14 cellular contexts compared by ENCODE assay signal in the genomic region with DNA sequence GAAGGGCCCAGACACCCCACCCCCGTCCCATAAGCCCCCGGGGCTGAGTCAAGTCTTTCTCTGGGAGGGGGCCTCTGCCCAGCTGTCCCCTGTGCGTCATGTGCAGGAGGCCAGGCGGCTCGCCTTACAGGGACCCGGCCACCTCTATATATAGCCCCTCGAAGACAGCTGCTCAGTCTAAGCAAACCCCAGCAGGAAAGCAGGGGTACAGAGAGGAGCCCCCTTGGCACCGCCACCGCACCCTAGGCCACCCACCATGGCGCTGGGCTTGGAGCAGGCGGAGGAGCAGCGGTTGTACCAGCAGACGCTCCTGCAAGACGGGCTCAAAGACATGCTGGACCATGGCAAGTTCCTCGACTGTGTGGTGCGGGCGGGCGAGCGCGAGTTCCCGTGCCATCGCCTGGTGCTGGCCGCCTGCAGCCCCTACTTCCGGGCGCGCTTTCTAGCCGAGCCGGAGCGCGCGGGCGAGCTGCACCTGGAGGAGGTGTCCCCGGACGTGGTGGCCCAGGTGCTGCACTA. TPM values are rescaled to one million over a fixed set of nuclear protein-coding genes. Genes with fewer than 3 reads are reported as not detected.
DNase-seq lines count a peak whose midpoint lies in the region; ATAC-seq and TF ChIP-seq lines count a peak whose summit lies in the region.
"Had no signal": no experiment of that assay in that cellular context is flagged by ENCODE, and none has a peak within 500 bp of the region (broad histone marks: within the 10 kb centered on the region; RNA-seq: fewer than 3 reads in every experiment).

A gene with protein sequence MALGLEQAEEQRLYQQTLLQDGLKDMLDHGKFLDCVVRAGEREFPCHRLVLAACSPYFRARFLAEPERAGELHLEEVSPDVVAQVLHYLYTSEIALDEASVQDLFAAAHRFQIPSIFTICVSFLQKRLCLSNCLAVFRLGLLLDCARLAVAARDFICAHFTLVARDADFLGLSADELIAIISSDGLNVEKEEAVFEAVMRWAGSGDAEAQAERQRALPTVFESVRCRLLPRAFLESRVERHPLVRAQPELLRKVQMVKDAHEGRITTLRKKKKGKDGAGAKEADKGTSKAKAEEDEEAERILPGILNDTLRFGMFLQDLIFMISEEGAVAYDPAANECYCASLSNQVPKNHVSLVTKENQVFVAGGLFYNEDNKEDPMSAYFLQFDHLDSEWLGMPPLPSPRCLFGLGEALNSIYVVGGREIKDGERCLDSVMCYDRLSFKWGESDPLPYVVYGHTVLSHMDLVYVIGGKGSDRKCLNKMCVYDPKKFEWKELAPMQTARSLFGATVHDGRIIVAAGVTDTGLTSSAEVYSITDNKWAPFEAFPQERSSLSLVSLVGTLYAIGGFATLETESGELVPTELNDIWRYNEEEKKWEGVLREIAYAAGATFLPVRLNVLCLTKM (plus strand): TSS at position 175 of the 519 bp plus-strand sequence. CDS start 82 bp downstream, at position 257.

- H3K9me3 ChIP-seq in SJCRH30 (replicated peaks) (no peaks in the 10 kb centered on the region), gastroesophageal sphincter (no peaks in the 10 kb centered on the region), sigmoid colon (no peaks in the 10 kb centered on the region)
- H3K9me3 ChIP-seq: Caco-2, prostate gland had no signal

- H3K36me3 ChIP-seq in SJCRH30, result no peaks in the 10 kb centered on the region
- no peaks in the 10 kb centered on the region for H3K36me3 ChIP-seq in gastroesophageal sphincter
- no peaks in the 10 kb centered on the region for H3K36me3 ChIP-seq in sigmoid colon
- H3K36me3 ChIP-seq: prostate gland had no signal

- peak within 1 kb of the TSS in 3 of 7 donors; percentile 22 to 66 (median 64) for H3K27ac Mint-ChIP-seq in CD14-positive monocyte

- H3K4me3 ChIP-seq in SJCRH30 (no peak within 1 kb of the TSS), gastroesophageal sphincter (peak within 1 kb of the TSS in 1 of 2 donors; percentile 34), sigmoid colon (peak within 1 kb of the TSS in 3 of 4 donors; percentile 23 to 36 (median 25))

- peak within 1 kb of the TSS; percentile 53 to 87 for H3K4me3 Mint-ChIP-seq in CD14-positive monocyte

- TF ChIP-seq EP300 in gastroesophageal sphincter (IDR thresholded peaks at IDR 0.05), result no peak
- no peak for TF ChIP-seq EP300 in sigmoid colon (IDR thresholded peaks at IDR 0.05)

- H3K4me1 ChIP-seq in SJCRH30, result peaks cover 33% of the 10 kb centered on the region
- peaks cover 0 to 34% (median 18%) of the 10 kb centered on the region in 3 donors for H3K4me1 ChIP-seq in gastroesophageal sphincter
- H3K4me1 ChIP-seq in sigmoid colon, result peaks cover 0 to 34% (median 30%) of the 10 kb centered on the region in 4 donors
- H3K4me1 ChIP-seq: Caco-2, prostate gland had no signal

- ATAC-seq in gastroesophageal sphincter (no peak), HG03354 (IDR thresholded peaks at IDR 0.05; ENCODE audit: poor library complexity, severe bottlenecking, unreplicated experiment) (no peak), GM19035 (IDR thresholded peaks at IDR 0.05; ENCODE audit: unreplicated experiment) (no peak), GM18870 (IDR thresholded peaks at IDR 0.05; ENCODE audit: unreplicated experiment) (no peak)
- ATAC-seq: Panc1 had no signal

- no peaks in the 10 kb centered on the region for H3K36me3 Mint-ChIP-seq in CD14-positive monocyte

- H3K9me3 Mint-ChIP-seq in CD14-positive monocyte, result peaks cover 0 to 10% (median 0%) of the 10 kb centered on the region in 7 donors

- WGBS in gastroesophageal sphincter (ENCODE audit: low coverage in 1 of 2), 2 donors, result 67% methylated on average over 14 of the region's 34 CpGs; no CpG with 5 or more reads in 1 of the 2 donors
- WGBS in sigmoid colon, 2 donors, result 45 to 53% methylated on average over 34 of the region's 34 CpGs

- TF ChIP-seq POLR2A in gastroesophageal sphincter (IDR thresholded peaks at IDR 0.05) (no peak), sigmoid colon (IDR thresholded peaks at IDR 0.05) (no peak)

- TF ChIP-seq CTCF in CD14-positive monocyte (IDR thresholded peaks at IDR 0.05) (no peak), gastroesophageal sphincter (IDR thresholded peaks at IDR 0.05) (no peak), sigmoid colon (IDR thresholded peaks at IDR 0.05) (no peak)

- intact Hi-C loops in CD14-positive monocyte (cut with micrococcal nuclease) (no loop called here), sigmoid colon (cut with DNase I) (no loop called here)

- H3K27ac ChIP-seq in SJCRH30 (peak within 1 kb of the TSS; percentile 34), gastroesophageal sphincter (peak within 1 kb of the TSS in 3 of 4 donors; percentile 50 to 64 (median 58)), sigmoid colon (peak within 1 kb of the TSS; percentile 6 to 60 (median 29))
- H3K27ac ChIP-seq: prostate gland had no signal

- H3K27me3 Mint-ChIP-seq in CD14-positive monocyte (ENCODE audit: low read depth in 3 of 3), result peaks cover 35 to 47% (median 40%) of the 10 kb centered on the region in 3 donors

- H3K27me3 ChIP-seq in SJCRH30 (no peaks in the 10 kb centered on the region), gastroesophageal sphincter (peaks cover 20% of the 10 kb centered on the region), sigmoid colon (peaks cover 0 to 9% (median 0%) of the 10 kb centered on the region in 3 donors)

- H3K4me1 Mint-ChIP-seq in CD14-positive monocyte, result peaks cover 11% of the 10 kb centered on the region

- DNase-seq in CD14-positive monocyte (ENCODE audit: low spot score) (no peak), SJCRH30 (peak; percentile 81), sigmoid colon (peak; percentile 63), NCI-H187 (lab: John Stamatoyannopoulos, UW) (no peak)
- DNase-seq: foreskin melanocyte had no signal

RNA-seq across cellular contexts. Expression of the gene that starts here (rescaled TPM):
- not detected for polyA plus RNA-seq in CD14-positive monocyte
- 0.59 and 0.71 TPM in 2 replicates for total RNA-seq in SJCRH30 (2014; rRNA removed; shearing (Covaris generic))
- not detected for total RNA-seq in gastroesophageal sphincter
- total RNA-seq in sigmoid colon, result under 1 TPM in 1 of 4 donors, not detected in 3; under 0.01 TPM
- not detected for polyA plus RNA-seq in sigmoid colon
- total RNA-seq: Caco-2, H1, liver had no signal
- polyA plus RNA-seq: liver had no signal

Comparison
In these comparisons a context has a peak if more than half of its experiments do, and no peak if none do; other contexts are left out.
1. Peak in DNase-seq and H3K27ac ChIP-seq in SJCRH30; RNA of the gene not detected or under 1 TPM.
2. Peak in DNase-seq, H3K4me3 ChIP-seq and H3K27ac ChIP-seq in sigmoid colon; RNA of the gene not detected or under 1 TPM.